21 cellular contexts compared by ENCODE assay signal in genomic region chr20:22341508-22341907, GRCh38.
DNase-seq lines count a peak whose midpoint lies in the region; ATAC-seq and TF ChIP-seq lines count a peak whose summit lies in the region.
"Had no signal": no experiment of that assay in that cellular context is flagged by ENCODE, and none has a peak within 500 bp of the region (broad histone marks: within the 10 kb centered on the region; RNA-seq: fewer than 3 reads in every experiment).

No MANE protein-coding gene starts in this region.

- peaks cover 2 to 8% of the 10 kb centered on the region in 2 donors for H3K27me3 Mint-ChIP-seq in natural killer cell (ENCODE audit: low read depth in 2 of 2)

- no peaks in the 10 kb centered on the region for H3K36me3 Mint-ChIP-seq in natural killer cell
- H3K36me3 Mint-ChIP-seq: activated naive CD4-positive, alpha-beta T cell treated with anti-CD3 and anti-CD28 coated beads, Interleukin-2, amount 50 U/mL, for 24 hours had no signal

- TF ChIP-seq CTCF in mucosa of descending colon (IDR thresholded peaks at IDR 0.05), result no peak
- no peak for TF ChIP-seq CTCF in upper lobe of right lung (IDR thresholded peaks at IDR 0.05)
- no peak for TF ChIP-seq CTCF in natural killer cell (IDR thresholded peaks at IDR 0.05)
- no peak for TF ChIP-seq CTCF in right atrium auricular region (IDR thresholded peaks at IDR 0.05)

- no peak overlapping the region for H3K4me3 Mint-ChIP-seq in natural killer cell
- H3K4me3 Mint-ChIP-seq: activated naive CD4-positive, alpha-beta T cell treated with anti-CD3 and anti-CD28 coated beads, Interleukin-2, amount 50 U/mL, for 24 hours had no signal

- H3K27ac Mint-ChIP-seq in natural killer cell, result no peak overlapping the region
- H3K27ac Mint-ChIP-seq: activated naive CD4-positive, alpha-beta T cell treated with anti-CD3 and anti-CD28 coated beads, Interleukin-2, amount 50 U/mL, for 24 hours had no signal

- H3K27ac ChIP-seq in upper lobe of right lung (no peak overlapping the region), right atrium auricular region (no peak overlapping the region)

- no peaks in the 10 kb centered on the region for H3K4me1 ChIP-seq in mucosa of descending colon (ENCODE audit: low read depth)
- H3K4me1 ChIP-seq in upper lobe of right lung, result no peaks in the 10 kb centered on the region
- H3K4me1 ChIP-seq in right atrium auricular region, result peaks cover 0 to 3% of the 10 kb centered on the region in 2 donors

- H3K27me3 ChIP-seq in upper lobe of right lung (no peaks in the 10 kb centered on the region), right atrium auricular region (no peaks in the 10 kb centered on the region)

- intact Hi-C loops in mucosa of descending colon (cut with DNase I, micrococcal nuclease), result no loop called here
- intact Hi-C loops in upper lobe of right lung (cut with DNase I), result no loop called here
- intact Hi-C loops in natural killer cell (cut with micrococcal nuclease), result no loop called here

- DNase-seq in Daoy (ENCODE audit: low read depth), result peak; percentile 66
- peak; percentile 9 for DNase-seq in NCI-H510A (lab: John Stamatoyannopoulos, UW)
- DNase-seq in SW480 (ENCODE audit: low spot score), result peak; percentile 87
- DNase-seq in mucosa of descending colon, result no peak
- DNase-seq in ecto neural progenitor cell (ENCODE audit: low spot score), result no peak
- DNase-seq in upper lobe of right lung, result no peak
- DNase-seq in natural killer cell, result no peak
- no peak for DNase-seq in right atrium auricular region (ENCODE audit: low spot score)
- DNase-seq: activated T-cell treated with anti-CD3 and anti-CD28 coated beads for 4 hours; DMS79 treated with DMSO at 0.1 percent for 48 hours; effector CD4-positive, alpha-beta T cell; foreskin melanocyte; HCEC 1CT; IMR-90; NCI-H1417; NCI-H226; OCI-M1; right cardiac atrium; stimulated activated CD4-positive, alpha-beta T cell treated with anti-CD3 and anti-CD28 coated beads, Interleukin-4, amount 100 ng/mL, for 1 hour; T-helper 2 cell had no signal

- ATAC-seq in mucosa of descending colon (peak; percentile 60), upper lobe of right lung (no peak), natural killer cell (no peak)
- ATAC-seq: right cardiac atrium had no signal

- H3K36me3 ChIP-seq in mucosa of descending colon (ENCODE audit: low read depth), result no peaks in the 10 kb centered on the region
- H3K36me3 ChIP-seq in upper lobe of right lung, result no peaks in the 10 kb centered on the region
- H3K36me3 ChIP-seq in right atrium auricular region, result no peaks in the 10 kb centered on the region

- H3K9me3 Mint-ChIP-seq in natural killer cell, result no peaks in the 10 kb centered on the region
- H3K9me3 Mint-ChIP-seq: activated naive CD4-positive, alpha-beta T cell treated with anti-CD3 and anti-CD28 coated beads, Interleukin-2, amount 50 U/mL, for 24 hours had no signal

- no peaks in the 10 kb centered on the region for H3K9me3 ChIP-seq in mucosa of descending colon
- no peaks in the 10 kb centered on the region for H3K9me3 ChIP-seq in upper lobe of right lung
- no peaks in the 10 kb centered on the region for H3K9me3 ChIP-seq in right atrium auricular region

- H3K4me1 Mint-ChIP-seq in natural killer cell, result peaks cover 4 to 6% of the 10 kb centered on the region in 2 donors

- H3K4me3 ChIP-seq in mucosa of descending colon, result no peak overlapping the region
- no peak overlapping the region for H3K4me3 ChIP-seq in upper lobe of right lung
- H3K4me3 ChIP-seq in right atrium auricular region, result no peak overlapping the region

Comparison
In these comparisons a context has a peak if more than half of its experiments do, and no peak if none do; other contexts are left out.
1. DNase-seq: peak in Daoy (single experiment), NCI-H510A (single experiment) and SW480 (single experiment); none in mucosa of descending colon (0 of 3), ecto neural progenitor cell (single experiment), upper lobe of right lung (single experiment), natural killer cell (single experiment) and right atrium auricular region (single experiment).